In genomic region chr17:77129568-77130301, GRCh38 we compare ENCODE assay signal across 10 cellular contexts. TPM values are rescaled to one million over a fixed set of nuclear protein-coding genes. Genes with fewer than 3 reads are reported as not detected.
A peak's percentile ranks its signal among the peaks of the same experiment; 100 is the strongest.
DNase-seq lines count a peak whose midpoint lies in the region; ATAC-seq and TF ChIP-seq lines count a peak whose summit lies in the region.
"Had no signal": no experiment of that assay in that cellular context is flagged by ENCODE, and none has a peak within 500 bp of the region (broad histone marks: within the 10 kb centered on the region; RNA-seq: fewer than 3 reads in every experiment).

No MANE protein-coding gene starts in this region.

- H3K27me3 Mint-ChIP-seq in HFFc6 (ENCODE audit: insufficient read depth) = no peaks in the 10 kb centered on the region
- H3K27me3 Mint-ChIP-seq in activated T-helper 17 cell treated with anti-CD3 and anti-CD28 coated beads, Interleukin-2, amount 50 U/mL, for 72 hours = no peaks in the 10 kb centered on the region

- no peak for ATAC-seq in activated T-helper 17 cell treated with anti-CD3 and anti-CD28 coated beads, Interleukin-2, amount 50 U/mL, for 72 hours (replicated peaks)
- ATAC-seq in left ventricle myocardium superior (peak; percentile 27), GM21367 (IDR thresholded peaks at IDR 0.05; ENCODE audit: unreplicated experiment) (no peak), HG03571 (IDR thresholded peaks at IDR 0.05; ENCODE audit: unreplicated experiment) (no peak)
- ATAC-seq: left colon had no signal

- peaks cover 58% of the 10 kb centered on the region for H3K4me1 Mint-ChIP-seq in HFFc6 (ENCODE audit: low read depth)
- peaks cover 11% of the 10 kb centered on the region for H3K4me1 Mint-ChIP-seq in activated T-helper 17 cell treated with anti-CD3 and anti-CD28 coated beads, Interleukin-2, amount 50 U/mL, for 72 hours

- DNase-seq in HFFc6 (no peak), left ventricle myocardium superior (no peak), smooth muscle cell of the brain vasculature (ENCODE audit: low read depth, low spot score) (peak; percentile 72), medulla oblongata (ENCODE audit: extremely low spot score) (no peak)
- DNase-seq: colonic mucosa, left colon, NCI-H526 treated with DMSO at 0.1 percent for 48 hours had no signal

- peak overlapping the region; percentile 43; the same call in 1 of the 2 replicates for H3K4me3 Mint-ChIP-seq in HFFc6
- H3K4me3 Mint-ChIP-seq in activated T-helper 17 cell treated with anti-CD3 and anti-CD28 coated beads, Interleukin-2, amount 50 U/mL, for 72 hours = no peak overlapping the region

- TF ChIP-seq CTCF in HFFc6 (IDR thresholded peaks at IDR 0.05) = no peak

- H3K27ac Mint-ChIP-seq in HFFc6 = peak overlapping the region; percentile 39
- peak overlapping the region; percentile 54 for H3K27ac Mint-ChIP-seq in activated T-helper 17 cell treated with anti-CD3 and anti-CD28 coated beads, Interleukin-2, amount 50 U/mL, for 72 hours

- intact Hi-C loops in left ventricle myocardium superior (cut with micrococcal nuclease) = no loop called here

- H3K9me3 Mint-ChIP-seq in HFFc6 = no peaks in the 10 kb centered on the region
- H3K9me3 Mint-ChIP-seq in activated T-helper 17 cell treated with anti-CD3 and anti-CD28 coated beads, Interleukin-2, amount 50 U/mL, for 72 hours = no peaks in the 10 kb centered on the region

- no peaks in the 10 kb centered on the region for H3K36me3 Mint-ChIP-seq in HFFc6 (ENCODE audit: low read depth)
- H3K36me3 Mint-ChIP-seq in activated T-helper 17 cell treated with anti-CD3 and anti-CD28 coated beads, Interleukin-2, amount 50 U/mL, for 72 hours (ENCODE audit: low read depth) = no peaks in the 10 kb centered on the region

RNA-seq across cellular contexts. Expression of gene SEC14L1, which starts 11.0 kb away (rescaled TPM):
- 10 to 100 TPM; 63.0 to 91.4 (median 75.0) TPM for total RNA-seq in HFFc6 (2021; fragmentation: NEBNext Ultra II Directional; extraction: Animal tissue kit (Norgen Biotek cat#: 25700))
- 10 to 100 TPM; 89.3 to 98.4 TPM for total RNA-seq in activated T-helper 17 cell treated with anti-CD3 and anti-CD28 coated beads, Interleukin-2, amount 50 U/mL, for 72 hours
- 71.4 TPM for total RNA-seq in left ventricle myocardium superior
